ENCODE assay signal across 10 cellular contexts in the genomic region with DNA sequence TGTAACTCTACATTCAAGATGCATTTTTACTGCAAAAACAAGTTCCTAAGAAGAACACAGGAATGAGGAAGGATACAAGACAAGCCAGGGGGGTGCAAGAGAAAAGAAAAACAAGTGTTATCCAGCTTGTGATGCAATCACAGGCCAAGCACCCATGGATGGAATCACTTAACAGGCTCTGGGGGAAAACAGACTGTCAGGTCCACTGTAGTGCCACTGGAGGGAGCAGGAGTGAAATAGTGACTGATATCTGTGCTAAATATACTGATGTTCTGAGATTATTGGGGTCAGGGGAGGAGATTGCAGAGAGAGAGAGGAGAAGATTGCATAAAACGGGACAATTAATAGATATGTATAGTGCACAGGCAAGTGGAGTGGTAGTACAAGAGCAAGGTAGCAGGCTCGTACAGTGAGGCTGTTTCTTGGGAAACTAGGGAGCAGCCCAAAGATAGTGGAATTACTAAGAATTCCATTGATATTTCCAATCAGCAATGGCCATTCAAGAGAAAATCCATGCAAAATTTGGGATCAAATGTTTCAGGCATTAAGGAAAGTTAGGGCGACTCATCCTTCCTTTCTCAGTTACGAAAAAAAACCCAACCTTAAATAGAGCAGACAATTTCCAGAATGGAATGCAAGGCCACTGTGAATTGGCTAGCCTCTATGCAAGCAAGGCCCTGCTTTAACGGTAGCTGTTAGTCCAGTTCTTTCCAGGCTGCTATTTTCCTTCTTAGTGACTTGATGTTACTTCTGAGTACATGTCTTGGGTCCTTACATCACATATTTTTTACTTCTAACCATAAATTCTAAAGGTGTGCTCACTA. TPM values are rescaled to one million over a fixed set of nuclear protein-coding genes. Genes with fewer than 3 reads are reported as not detected.
DNase-seq lines count a peak whose midpoint lies in the region; ATAC-seq and TF ChIP-seq lines count a peak whose summit lies in the region.
"Had no signal": no experiment of that assay in that cellular context is flagged by ENCODE, and none has a peak within 500 bp of the region (broad histone marks: within the 10 kb centered on the region; RNA-seq: fewer than 3 reads in every experiment).

No MANE protein-coding gene starts in this region.

- in situ Hi-C loops in G401 (cut with HindIII; ENCODE audit: low sequenced_read_pairs) = no loop called here

- peaks cover 4% of the 10 kb centered on the region for H3K9me3 Mint-ChIP-seq in osteocyte (ENCODE audit: unreplicated experiment)
- H3K9me3 Mint-ChIP-seq in activated T-helper 17 cell treated with anti-CD3 and anti-CD28 coated beads, Interleukin-2, amount 50 U/mL, for 72 hours = no peaks in the 10 kb centered on the region

- H3K27me3 Mint-ChIP-seq in osteocyte (ENCODE audit: unreplicated experiment) = no peaks in the 10 kb centered on the region
- peaks cover 8% of the 10 kb centered on the region for H3K27me3 Mint-ChIP-seq in activated T-helper 17 cell treated with anti-CD3 and anti-CD28 coated beads, Interleukin-2, amount 50 U/mL, for 72 hours

- H3K4me3 ChIP-seq in epithelial cell of esophagus (ENCODE audit: low read length) = no peak overlapping the region
- H3K4me3 ChIP-seq: K562 had no signal

- no peak for ATAC-seq in activated T-helper 17 cell treated with anti-CD3 and anti-CD28 coated beads, Interleukin-2, amount 50 U/mL, for 72 hours (replicated peaks)
- ATAC-seq: K562 had no signal

- peaks cover 33% of the 10 kb centered on the region for H3K4me1 Mint-ChIP-seq in osteocyte (ENCODE audit: unreplicated experiment)
- no peaks in the 10 kb centered on the region for H3K4me1 Mint-ChIP-seq in activated T-helper 17 cell treated with anti-CD3 and anti-CD28 coated beads, Interleukin-2, amount 50 U/mL, for 72 hours

- TF ChIP-seq CTCF in epithelial cell of esophagus (IDR thresholded peaks at IDR 0.05; ENCODE audit: insufficient read depth, low read depth, low read length, missing control alignments) = peak; percentile 62
- peak; percentile 75 for TF ChIP-seq CTCF in osteocyte (IDR thresholded peaks at IDR 0.05)

- H3K27ac Mint-ChIP-seq in osteocyte (ENCODE audit: unreplicated experiment) = peak overlapping the region; percentile 66
- no peak overlapping the region for H3K27ac Mint-ChIP-seq in activated T-helper 17 cell treated with anti-CD3 and anti-CD28 coated beads, Interleukin-2, amount 50 U/mL, for 72 hours

- DNase-seq in G401 (ENCODE audit: low spot score) (peak; percentile 37), NCI-H460 (ENCODE audit: extremely low read depth, low read depth) (peak; percentile 63), epithelial cell of esophagus (ENCODE audit: low read depth) (peak; percentile 65), osteocyte (ENCODE audit: extremely low spot score, unreplicated experiment) (no peak), cortex of kidney (lab: John Stamatoyannopoulos, UW) (no peak), NCI-H2029 (lab: John Stamatoyannopoulos, UW) (no peak)
- DNase-seq in stimulated activated CD4-positive, alpha-beta T cell treated with anti-CD3 and anti-CD28 coated beads, Interleukin-2, amount 100 ng/mL, for 24 hours = no peak
- DNase-seq: left cardiac atrium had no signal

- no peaks in the 10 kb centered on the region for H3K36me3 Mint-ChIP-seq in osteocyte (ENCODE audit: unreplicated experiment)
- no peaks in the 10 kb centered on the region for H3K36me3 Mint-ChIP-seq in activated T-helper 17 cell treated with anti-CD3 and anti-CD28 coated beads, Interleukin-2, amount 50 U/mL, for 72 hours (ENCODE audit: low read depth)

- H3K4me3 Mint-ChIP-seq in osteocyte (ENCODE audit: unreplicated experiment) = no peak overlapping the region
- H3K4me3 Mint-ChIP-seq in activated T-helper 17 cell treated with anti-CD3 and anti-CD28 coated beads, Interleukin-2, amount 50 U/mL, for 72 hours = no peak overlapping the region

RNA-seq across cellular contexts. Expression of a gene that starts 52.2 kb away (rescaled TPM):
- total RNA-seq in G401 (2014; rRNA removed; shearing (Covaris generic)) = 0.07 and 1.1 TPM in 2 replicates
- total RNA-seq in NCI-H460 (2014; rRNA removed; shearing (Covaris generic)) = 2.7 and 4.5 TPM in 2 replicates
- polyA plus RNA-seq in NCI-H460 (2014; cell fraction: nucleus; rRNA removed) = 3.5 and 4.1 TPM in 2 replicates
- total RNA-seq in osteocyte = 8.9 and 9.6 TPM in 2 replicates
- total RNA-seq in activated T-helper 17 cell treated with anti-CD3 and anti-CD28 coated beads, Interleukin-2, amount 50 U/mL, for 72 hours = 1 to 10 TPM in 1 of 2 donors, under 1 TPM in 1; 0.97 to 1.5 TPM

RNA-seq across cellular contexts. Expression of a gene that starts 53.7 kb away (rescaled TPM):
- not detected in 2 replicates for total RNA-seq in G401 (2014; rRNA removed; shearing (Covaris generic))
- not detected in 2 replicates for total RNA-seq in NCI-H460 (2014; rRNA removed; shearing (Covaris generic))
- not detected in 2 replicates for polyA plus RNA-seq in NCI-H460 (2014; cell fraction: nucleus; rRNA removed)
- total RNA-seq in osteocyte = 2.4 and 2.9 TPM in 2 replicates
- total RNA-seq in activated T-helper 17 cell treated with anti-CD3 and anti-CD28 coated beads, Interleukin-2, amount 50 U/mL, for 72 hours = not detected
- total RNA-seq: K562 had no signal

Comparison
In these comparisons a context has a peak if more than half of its experiments do, and no peak if none do; other contexts are left out.
1. DNase-seq: peak in G401 (single experiment), NCI-H460 (single experiment) and epithelial cell of esophagus (single experiment); none in osteocyte (single experiment), stimulated activated CD4-positive, alpha-beta T cell treated with anti-CD3 and anti-CD28 coated beads, Interleukin-2, amount 100 ng/mL, for 24 hours (0 of 2), cortex of kidney (single experiment) and NCI-H2029 (single experiment).